ENCODE assay signal across 1 cellular context in genomic region chr15:50113187-50113505, GRCh38.
A peak's percentile ranks its signal among the peaks of the same experiment; 100 is the strongest.
TF ChIP-seq lines count a peak whose summit lies in the region.

No MANE protein-coding gene starts in this region.

TF ChIP-seq in GM12878, 131 proteins besides CTCF, POLR2A, EP300 and RAD21 (continued from another document):
- TF ChIP-seq CUX1 (IDR thresholded peaks at IDR 0.05; ENCODE audit: insufficient replicate concordance, low read depth, low read length) (no peak), BRCA1 (IDR thresholded peaks at IDR 0.05; ENCODE audit: low read depth, low read length) (no peak), ZSCAN29 (IDR thresholded peaks at IDR 0.05) (no peak), SPI1 (IDR thresholded peaks at IDR 0.05; ENCODE audit: borderline replicate concordance, insufficient read depth, low read depth, low read length) (peak; percentile 74), SMAD1 (IDR thresholded peaks at IDR 0.05; ENCODE audit: low read depth, partially characterized antibody) (no peak)
TF ChIP-seq in GM12878: peak in this region for 1.
